ENCODE assay signal across 8 cellular contexts in genomic region chr1:234926252-234926573, GRCh38.
DNase-seq lines count a peak whose midpoint lies in the region; ATAC-seq lines count a peak whose summit lies in the region.

No MANE protein-coding gene starts in this region.

- peaks cover 14 to 64% (median 46%) of the 10 kb centered on the region in 5 donors for H3K4me1 ChIP-seq in subcutaneous abdominal adipose tissue (ENCODE audit: control insufficient read depth in 5 of 5, insufficient read depth in 5 of 5, low read length in 5 of 5)

- CTCF ChIA-PET in activated CD4-positive, alpha-beta memory T cell treated with anti-CD3 and anti-CD28 coated beads for 36 hours (lab: Charles Lee) = interaction anchor here (1.0 to 1.5 kb wide), 4 partner anchors 36 to 202 kb away, joined by 3 to 6 read pairs (median 4); no protein-coding TSS in a partner anchor

- intact Hi-C loops in activated CD4-positive, alpha-beta memory T cell treated with anti-CD3 and anti-CD28 coated beads for 36 hours (cut with micrococcal nuclease) = loop anchor here (1.0 to 5.0 kb wide), 9 partner anchors 10 to 425 kb away; partner anchors contain the start of gene IRF2BP2

- POLR2A ChIA-PET in activated CD4-positive, alpha-beta memory T cell treated with anti-CD3 and anti-CD28 coated beads for 36 hours (lab: Charles Lee) = interaction anchor here (0.7 to 2.4 kb wide), 21 partner anchors 11 to 425 kb away, joined by 3 to 18 read pairs (median 4); partner anchors contain the start of gene IRF2BP2

- H3K36me3 ChIP-seq in subcutaneous abdominal adipose tissue (ENCODE audit: control insufficient read depth in 5 of 5, insufficient read depth in 5 of 5, low read length in 5 of 5) = no peaks in the 10 kb centered on the region

- DNase-seq in T-helper 2 cell treated with Interferon-gamma antibody and Interleukin-4, amounts not matched to agents 5 μg/mL and 100 μg/mL, for 36 hours (ENCODE audit: low spot score) = no peak
- no peak for DNase-seq in T-helper 2 cell
- no peak for DNase-seq in activated CD4-positive, alpha-beta memory T cell treated with anti-CD3 and anti-CD28 coated beads for 36 hours
- no peak for DNase-seq in T-helper 9 cell
- no peak for DNase-seq in HuH-7.5 (ENCODE audit: low spot score)

- H3K4me3 ChIP-seq in subcutaneous abdominal adipose tissue (ENCODE audit: low read depth in 1 of 5, low read length in 5 of 5) = peak overlapping the region in 1 of 5 donors; percentile 8

- H3K4me3 Mint-ChIP-seq in T-helper 2 cell treated with Interferon-gamma antibody and Interleukin-4, amounts not matched to agents 5 μg/mL and 100 μg/mL, for 36 hours = peak overlapping the region; percentile 67
- peak overlapping the region; percentile 66 for H3K4me3 Mint-ChIP-seq in activated CD4-positive, alpha-beta memory T cell treated with anti-CD3 and anti-CD28 coated beads for 36 hours

- no peaks in the 10 kb centered on the region for H3K9me3 ChIP-seq in subcutaneous abdominal adipose tissue (ENCODE audit: control insufficient read depth in 5 of 5, low read length in 5 of 5)

- H3K27me3 Mint-ChIP-seq in T-helper 2 cell treated with Interferon-gamma antibody and Interleukin-4, amounts not matched to agents 5 μg/mL and 100 μg/mL, for 36 hours (ENCODE audit: low read depth) = no peaks in the 10 kb centered on the region
- H3K27me3 Mint-ChIP-seq in activated CD4-positive, alpha-beta memory T cell treated with anti-CD3 and anti-CD28 coated beads for 36 hours = no peaks in the 10 kb centered on the region

- no peak for ATAC-seq in GM18517 (IDR thresholded peaks at IDR 0.05; ENCODE audit: unreplicated experiment)

- peaks cover 51% of the 10 kb centered on the region for H3K4me1 Mint-ChIP-seq in T-helper 2 cell treated with Interferon-gamma antibody and Interleukin-4, amounts not matched to agents 5 μg/mL and 100 μg/mL, for 36 hours (ENCODE audit: low read depth)
- peaks cover 54% of the 10 kb centered on the region for H3K4me1 Mint-ChIP-seq in activated CD4-positive, alpha-beta memory T cell treated with anti-CD3 and anti-CD28 coated beads for 36 hours (ENCODE audit: low read depth)

- peak overlapping the region; percentile 27 for H3K27ac ChIP-seq in layer of hippocampus (ENCODE audit: low read depth, low read length)
- H3K27ac ChIP-seq in subcutaneous abdominal adipose tissue (ENCODE audit: low read depth, low read length) = peak overlapping the region; percentile 42

- peak overlapping the region; percentile 92 for H3K27ac Mint-ChIP-seq in T-helper 2 cell treated with Interferon-gamma antibody and Interleukin-4, amounts not matched to agents 5 μg/mL and 100 μg/mL, for 36 hours
- H3K27ac Mint-ChIP-seq in activated CD4-positive, alpha-beta memory T cell treated with anti-CD3 and anti-CD28 coated beads for 36 hours = peak overlapping the region; percentile 98

- H3K27me3 ChIP-seq in layer of hippocampus (ENCODE audit: control insufficient read depth, insufficient read depth, low read length) (no peaks in the 10 kb centered on the region), subcutaneous abdominal adipose tissue (ENCODE audit: control insufficient read depth in 5 of 5, insufficient read depth in 4 of 5, low read length in 5 of 5) (no peaks in the 10 kb centered on the region)

- H3K9me3 Mint-ChIP-seq in T-helper 2 cell treated with Interferon-gamma antibody and Interleukin-4, amounts not matched to agents 5 μg/mL and 100 μg/mL, for 36 hours = peaks cover 4% of the 10 kb centered on the region
- no peaks in the 10 kb centered on the region for H3K9me3 Mint-ChIP-seq in activated CD4-positive, alpha-beta memory T cell treated with anti-CD3 and anti-CD28 coated beads for 36 hours

- peaks cover 1% of the 10 kb centered on the region for H3K36me3 Mint-ChIP-seq in T-helper 2 cell treated with Interferon-gamma antibody and Interleukin-4, amounts not matched to agents 5 μg/mL and 100 μg/mL, for 36 hours (ENCODE audit: low read depth)
- peaks cover 2% of the 10 kb centered on the region for H3K36me3 Mint-ChIP-seq in activated CD4-positive, alpha-beta memory T cell treated with anti-CD3 and anti-CD28 coated beads for 36 hours

- peak overlapping the region in 1 of 5 donors; percentile 31 for H3K9ac ChIP-seq in subcutaneous abdominal adipose tissue (ENCODE audit: low read length in 5 of 5)
